In genomic region chr13:51047434-51048165, GRCh38 we compare ENCODE assay signal across 1 cellular context.
TF ChIP-seq lines count a peak whose summit lies in the region.

No MANE protein-coding gene starts in this region.

TF ChIP-seq in GM23338, 12 proteins besides CTCF, POLR2A, EP300 and RAD21 (continued from another document):
- TF ChIP-seq ZNF462 (CRISPR knock-in tag; IDR thresholded peaks at IDR 0.05), result no peak
- no peak for TF ChIP-seq ETS1 (IDR thresholded peaks at IDR 0.05)
- no peak for TF ChIP-seq NANOG (IDR thresholded peaks at IDR 0.05; ENCODE audit: borderline replicate concordance)
- TF ChIP-seq STAT1 (IDR thresholded peaks at IDR 0.05; ENCODE audit: unreplicated experiment), result no peak
- TF ChIP-seq POLR2AphosphoS5 (IDR thresholded peaks at IDR 0.05; ENCODE audit: low read depth), result no peak
- TF ChIP-seq JUNB (IDR thresholded peaks at IDR 0.05; ENCODE audit: unreplicated experiment), result no peak
- TF ChIP-seq REST (IDR thresholded peaks at IDR 0.05; ENCODE audit: unreplicated experiment), result no peak
- no peak for TF ChIP-seq EZH2phosphoT487 (IDR thresholded peaks at IDR 0.05; ENCODE audit: unreplicated experiment)
